1 cellular context compared by ENCODE assay signal in the genomic region with DNA sequence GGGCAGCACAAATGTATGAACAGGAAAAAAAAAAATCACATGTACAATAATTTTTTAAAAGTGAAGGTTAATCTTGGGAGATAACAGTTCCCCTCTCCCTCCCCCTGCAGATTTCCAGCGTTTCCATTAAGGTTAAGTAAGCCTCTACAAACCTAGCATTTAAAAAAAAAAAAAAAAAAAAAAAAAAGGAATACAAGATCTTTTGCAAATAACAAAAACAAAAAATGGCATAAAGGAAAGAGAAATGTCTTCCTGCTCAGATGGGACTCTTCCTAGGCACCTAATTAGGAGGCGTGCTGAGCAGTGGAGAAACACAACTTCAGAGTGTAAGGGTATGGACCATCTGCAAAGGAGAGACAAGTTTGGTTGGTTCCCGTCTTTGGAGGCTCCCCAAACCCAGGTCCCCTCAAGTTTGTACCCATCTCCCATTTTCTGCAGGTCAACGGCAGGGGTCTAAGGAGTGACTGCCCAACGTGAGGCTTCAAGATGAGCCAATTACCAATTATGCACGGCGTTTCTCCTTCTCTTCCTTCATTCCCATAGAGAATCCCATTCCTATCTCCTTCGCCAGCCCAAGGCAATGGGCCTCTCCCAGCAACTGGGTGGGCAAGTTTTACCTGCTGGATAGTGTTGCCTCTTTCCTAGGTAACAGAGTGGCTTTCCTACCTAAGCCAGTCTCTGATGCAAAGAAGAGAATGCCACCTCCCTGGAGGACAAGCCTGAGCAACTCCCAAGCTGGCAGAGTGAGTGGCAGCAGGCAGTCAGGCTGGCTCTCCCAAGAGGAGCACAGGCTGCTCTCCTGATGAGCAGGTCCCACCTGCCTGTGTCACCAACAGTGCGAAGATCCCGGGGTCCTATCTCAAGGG.
TF ChIP-seq lines count a peak whose summit lies in the region.

No MANE protein-coding gene starts in this region.

TF ChIP-seq in K562, 482 proteins besides CTCF, POLR2A, EP300 and RAD21:
- 0 out of 4 replicates have a peak, but pooled peaks of 1 of the 2 experiments have one; percentile 18 for TF ChIP-seq FOXA3 (CRISPR knock-in tag; conservative IDR thresholded peaks at IDR 0.05 in 1 of 2, IDR thresholded peaks at IDR 0.05 in 1 of 2)
- peak; percentile 9; the same call in 1 of the 2 replicates for TF ChIP-seq RBFOX2 (IDR thresholded peaks at IDR 0.05; ENCODE audit: low read depth, low read length)
- TF ChIP-seq SUPT5H (IDR thresholded peaks at IDR 0.05) = peak; percentile 30; the same call in 1 of the 2 replicates
- TF ChIP-seq ZNF121 (CRISPR knock-in tag; conservative IDR thresholded peaks at IDR 0.05) = no peak
- no peak for TF ChIP-seq MCM5 (IDR thresholded peaks at IDR 0.05; ENCODE audit: low read depth)
- TF ChIP-seq HDAC6 (IDR thresholded peaks at IDR 0.05; ENCODE audit: low read depth, low read length) = no peak
- no peak for TF ChIP-seq CCAR2 (IDR thresholded peaks at IDR 0.05; ENCODE audit: low read depth, low read length)
- TF ChIP-seq POLR2G (IDR thresholded peaks at IDR 0.05; ENCODE audit: low read depth, low read length) = 0 out of 2 replicates have a peak, but pooled peaks have one; percentile 30
- TF ChIP-seq PCBP1 (IDR thresholded peaks at IDR 0.05; ENCODE audit: low read depth, low read length, poor library complexity, severe bottlenecking) = no peak
- peak; percentile 53 for TF ChIP-seq NFIC (IDR thresholded peaks at IDR 0.05)
- TF ChIP-seq, protein P1, sequence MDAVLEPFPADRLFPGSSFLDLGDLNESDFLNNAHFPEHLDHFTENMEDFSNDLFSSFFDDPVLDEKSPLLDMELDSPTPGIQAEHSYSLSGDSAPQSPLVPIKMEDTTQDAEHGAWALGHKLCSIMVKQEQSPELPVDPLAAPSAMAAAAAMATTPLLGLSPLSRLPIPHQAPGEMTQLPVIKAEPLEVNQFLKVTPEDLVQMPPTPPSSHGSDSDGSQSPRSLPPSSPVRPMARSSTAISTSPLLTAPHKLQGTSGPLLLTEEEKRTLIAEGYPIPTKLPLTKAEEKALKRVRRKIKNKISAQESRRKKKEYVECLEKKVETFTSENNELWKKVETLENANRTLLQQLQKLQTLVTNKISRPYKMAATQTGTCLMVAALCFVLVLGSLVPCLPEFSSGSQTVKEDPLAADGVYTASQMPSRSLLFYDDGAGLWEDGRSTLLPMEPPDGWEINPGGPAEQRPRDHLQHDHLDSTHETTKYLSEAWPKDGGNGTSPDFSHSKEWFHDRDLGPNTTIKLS (IDR thresholded peaks at IDR 0.05; ENCODE audit: borderline replicate concordance, low read depth) = no peak
